ENCODE assay signal across 8 cellular contexts in genomic region chr14:24213866-24214652, GRCh38. TPM values are rescaled to one million over a fixed set of nuclear protein-coding genes. Genes with fewer than 3 reads are reported as not detected.
DNase-seq lines count a peak whose midpoint lies in the region; ATAC-seq and TF ChIP-seq lines count a peak whose summit lies in the region.

No MANE protein-coding gene starts in this region.

- H3K4me3 Mint-ChIP-seq in activated T-cell treated with anti-CD3 and anti-CD28 coated beads, Interleukin-2, amount 50 U/mL, for 24 hours = peak overlapping the region; percentile 94

- WGBS in thymus = 98% methylated on average over 7 of the region's 7 CpGs

- no peaks in the 10 kb centered on the region for H3K27me3 ChIP-seq in left lung
- no peaks in the 10 kb centered on the region for H3K27me3 ChIP-seq in thymus (ENCODE audit: control insufficient read depth, insufficient read depth)

- no peaks in the 10 kb centered on the region for H3K27me3 Mint-ChIP-seq in activated T-cell treated with anti-CD3 and anti-CD28 coated beads, Interleukin-2, amount 50 U/mL, for 24 hours

- H3K9me3 Mint-ChIP-seq in activated T-cell treated with anti-CD3 and anti-CD28 coated beads, Interleukin-2, amount 50 U/mL, for 24 hours = no peaks in the 10 kb centered on the region

- H3K9me3 ChIP-seq in left lung = no peaks in the 10 kb centered on the region
- no peaks in the 10 kb centered on the region for H3K9me3 ChIP-seq in thymus (ENCODE audit: control insufficient read depth)

- TF ChIP-seq CTCF in astrocyte of the cerebellum (IDR thresholded peaks at IDR 0.05; ENCODE audit: low read depth, low read length, missing control alignments) (no peak), left lung (IDR thresholded peaks at IDR 0.05) (no peak)

- intact Hi-C loops in left lung (cut with DNase I) = no loop called here

- H3K36me3 ChIP-seq in left lung (peaks cover 0 to 35% of the 10 kb centered on the region in 2 donors), thymus (ENCODE audit: control insufficient read depth, insufficient read depth) (peaks cover 28% of the 10 kb centered on the region)

- DNase-seq in activated T-cell treated with anti-CD3 and anti-CD28 coated beads, Interleukin-2, amount 50 U/mL, for 24 hours = no peak
- DNase-seq in activated T-cell treated with anti-CD3 and anti-CD28 coated beads for 4 hours (no peak), astrocyte of the cerebellum (ENCODE audit: low read depth) (no peak), left lung (no peak), NCI-H2171 treated with DMSO at 0.1 percent for 48 hours (lab: John Stamatoyannopoulos, UW) (no peak)
- DNase-seq in activated CD4-positive, CD25-positive, alpha-beta regulatory T cell treated with anti-CD3 and anti-CD28 coated beads, Interleukin-2, amount 50 U/mL, for 72 hours = no peak

- in situ Hi-C loops in astrocyte of the cerebellum (cut with HindIII; ENCODE audit: low sequenced_read_pairs) = no loop called here

- H3K27ac Mint-ChIP-seq in activated T-cell treated with anti-CD3 and anti-CD28 coated beads, Interleukin-2, amount 50 U/mL, for 24 hours = peak overlapping the region; percentile 97

- ATAC-seq in left lung (no peak), HG03025 (IDR thresholded peaks at IDR 0.05; ENCODE audit: low FRiP score, unreplicated experiment) (no peak)

- H3K4me1 ChIP-seq in left lung (peaks cover 9 to 45% of the 10 kb centered on the region in 2 donors), thymus (ENCODE audit: control insufficient read depth, insufficient read depth, low read length) (peaks cover 13% of the 10 kb centered on the region)

- H3K4me3 ChIP-seq in astrocyte of the cerebellum (ENCODE audit: low read depth, low read length) (peak overlapping the region; percentile 74), left lung (peak overlapping the region; percentile 64 to 77), thymus (ENCODE audit: low read length) (peak overlapping the region; percentile 81)

- H3K36me3 Mint-ChIP-seq in activated T-cell treated with anti-CD3 and anti-CD28 coated beads, Interleukin-2, amount 50 U/mL, for 24 hours (ENCODE audit: low read depth) = peaks cover 86% of the 10 kb centered on the region

- H3K4me1 Mint-ChIP-seq in activated T-cell treated with anti-CD3 and anti-CD28 coated beads, Interleukin-2, amount 50 U/mL, for 24 hours (ENCODE audit: low read depth) = peaks cover 65% of the 10 kb centered on the region

- H3K27ac ChIP-seq in left lung = peak overlapping the region; percentile 98 to 100
- H3K27ac ChIP-seq in thymus (ENCODE audit: low read depth) = peak overlapping the region; percentile 99

RNA-seq across cellular contexts. Expression of gene CHMP4A, which starts 0.8 kb away (rescaled TPM):
- total RNA-seq in left lung = 10 to 100 TPM; 35.0 to 46.7 TPM
- 151 TPM for polyA plus RNA-seq in thymus

RNA-seq across cellular contexts. Expression of gene MDP1, which starts 1.8 kb away (rescaled TPM):
- total RNA-seq in left lung = 10 to 100 TPM; 12.4 to 13.8 TPM
- 48.8 TPM for polyA plus RNA-seq in thymus

RNA-seq across cellular contexts. Expression of gene TSSK4, which starts 8.6 kb away (rescaled TPM):
- under 1 TPM; 0.37 to 0.55 TPM for total RNA-seq in left lung
- 0.02 TPM for polyA plus RNA-seq in thymus

RNA-seq across cellular contexts. Expression of gene NEDD8, which starts 18.1 kb away (rescaled TPM):
- total RNA-seq in left lung = 100 to 1,000 TPM; 162 to 163 TPM
- 214 TPM for polyA plus RNA-seq in thymus

RNA-seq across cellular contexts. Expression of gene GMPR2, which starts 18.7 kb away (rescaled TPM):
- total RNA-seq in left lung = 10 to 100 TPM; 63.6 to 69.6 TPM
- polyA plus RNA-seq in thymus = 53.6 TPM
